9 cellular contexts compared by ENCODE assay signal in genomic region chr3:171028779-171029232, GRCh38. TPM values are rescaled to one million over a fixed set of nuclear protein-coding genes. Genes with fewer than 3 reads are reported as not detected.
DNase-seq lines count a peak whose midpoint lies in the region; ATAC-seq and TF ChIP-seq lines count a peak whose summit lies in the region.
"Had no signal": no experiment of that assay in that cellular context is flagged by ENCODE, and none has a peak within 500 bp of the region (broad histone marks: within the 10 kb centered on the region; RNA-seq: fewer than 3 reads in every experiment).

No MANE protein-coding gene starts in this region.

- intact Hi-C loops in esophagus muscularis mucosa (cut with DNase I) (no loop called here), mucosa of descending colon (cut with DNase I, micrococcal nuclease) (no loop called here)

- H3K4me1 ChIP-seq in ACC112 (ENCODE audit: control insufficient read depth, insufficient read depth, low read length, unreplicated experiment), result peaks cover 22% of the 10 kb centered on the region
- peaks cover 8 to 15% (median 15%) of the 10 kb centered on the region in 4 donors for H3K4me1 ChIP-seq in esophagus muscularis mucosa
- no peaks in the 10 kb centered on the region for H3K4me1 ChIP-seq in mucosa of descending colon (ENCODE audit: low read depth)

- TF ChIP-seq POLR2A in esophagus muscularis mucosa (IDR thresholded peaks at IDR 0.05; ENCODE audit: low read depth), result no peak

- TF ChIP-seq EP300 in esophagus muscularis mucosa (IDR thresholded peaks at IDR 0.05), result no peak

- H3K9me3 ChIP-seq in esophagus muscularis mucosa, result no peaks in the 10 kb centered on the region
- H3K9me3 ChIP-seq in mucosa of descending colon, result no peaks in the 10 kb centered on the region

- H3K4me3 ChIP-seq in ACC112 (ENCODE audit: low read depth, low read length), result peak overlapping the region; percentile 64
- H3K4me3 ChIP-seq in esophagus muscularis mucosa, result peak overlapping the region; percentile 42 to 45 (median 42)
- no peak overlapping the region for H3K4me3 ChIP-seq in mucosa of descending colon

- no peak for TF ChIP-seq CTCF in esophagus muscularis mucosa (IDR thresholded peaks at IDR 0.05)
- no peak for TF ChIP-seq CTCF in mucosa of descending colon (IDR thresholded peaks at IDR 0.05)

- 50% methylated on average over 7 of the region's 8 CpGs for WGBS in esophagus muscularis mucosa

- no peaks in the 10 kb centered on the region for H3K27me3 ChIP-seq in ACC112 (ENCODE audit: insufficient read depth, low read length)
- H3K27me3 ChIP-seq in esophagus muscularis mucosa, result no peaks in the 10 kb centered on the region

- peak overlapping the region; percentile 93 for H3K27ac ChIP-seq in ACC112 (ENCODE audit: low read depth, low read length)
- no peak overlapping the region for H3K27ac ChIP-seq in esophagus muscularis mucosa (replicated peaks in 1 of 4)

- H2AFZ ChIP-seq in ACC112 (ENCODE audit: low read length, unreplicated experiment), result peak overlapping the region; percentile 89

- ATAC-seq in mucosa of descending colon (peak; percentile 22), GM21515 (IDR thresholded peaks at IDR 0.05; ENCODE audit: unreplicated experiment) (no peak)

- DNase-seq in M059J (ENCODE audit: low read depth) (peak; percentile 96), esophagus muscularis mucosa (ENCODE audit: extremely low spot score) (no peak), mucosa of descending colon (no peak), Kasumi-1 (lab: John Stamatoyannopoulos, UW) (no peak), NCI-H510A treated with DMSO at 0.1 percent for 48 hours (lab: John Stamatoyannopoulos, UW) (no peak)
- DNase-seq in activated CD4-positive, CD25-positive, alpha-beta regulatory T cell treated with anti-CD3 and anti-CD28 coated beads, Interleukin-2, amount 50 U/mL, for 72 hours, result no peak
- DNase-seq: AML-193 had no signal

- no peaks in the 10 kb centered on the region for H3K79me2 ChIP-seq in ACC112 (ENCODE audit: control insufficient read depth, insufficient read depth, low read length, unreplicated experiment)

- H3K36me3 ChIP-seq in ACC112 (ENCODE audit: insufficient read depth, low read length), result no peaks in the 10 kb centered on the region
- no peaks in the 10 kb centered on the region for H3K36me3 ChIP-seq in esophagus muscularis mucosa
- H3K36me3 ChIP-seq in mucosa of descending colon (ENCODE audit: low read depth), result no peaks in the 10 kb centered on the region

RNA-seq across cellular contexts. Expression of gene SLC2A2, which starts 2.3 kb away (rescaled TPM):
- total RNA-seq in M059J (2014; rRNA removed; shearing (Covaris generic)), result 0.12 and 0.32 TPM in 2 replicates
- not detected for total RNA-seq in esophagus muscularis mucosa
- not detected for total RNA-seq in mucosa of descending colon
